36 cellular contexts compared by ENCODE assay signal in genomic region chr11:18495703-18496102, GRCh38. TPM values are rescaled to one million over a fixed set of nuclear protein-coding genes. Genes with fewer than 3 reads are reported as not detected.
A peak's percentile ranks its signal among the peaks of the same experiment; 100 is the strongest.
DNase-seq lines count a peak whose midpoint lies in the region; ATAC-seq, FAIRE-seq and TF ChIP-seq lines count a peak whose summit lies in the region.
"Had no signal": no experiment of that assay in that cellular context is flagged by ENCODE, and none has a peak within 500 bp of the region (broad histone marks: within the 10 kb centered on the region; RNA-seq: fewer than 3 reads in every experiment).

No MANE protein-coding gene starts in this region.

- H3K4me3 Mint-ChIP-seq in activated T-cell treated with anti-CD3 and anti-CD28 coated beads, Interleukin-2, amount 50 U/mL, for 24 hours, result no peak overlapping the region
- H3K4me3 Mint-ChIP-seq: activated naive CD8-positive, alpha-beta T cell treated with anti-CD3 and anti-CD28 coated beads, Interleukin-2, amount 10 ng/mL, durations not matched to agents 7 days and 5 days; CD4-positive, alpha-beta memory T cell; natural killer cell treated with Interleukin-12 subunit alpha and Interleukin-12 subunit beta and Interleukin-15 and Interleukin-18, amount 100 ng/mL, for 72 hours; stimulated activated effector memory CD8-positive, alpha-beta T cell treated with anti-CD3 and anti-CD28 coated beads, Interleukin-12 subunit alpha, Interleukin-12 subunit beta, amount 100 ng/mL, for 72 hours; T-helper 2 cell treated with Interferon-gamma antibody and Interleukin-4, amounts not matched to agents 5 μg/mL and 100 μg/mL, for 36 hours had no signal

- DNase-seq in activated T-cell treated with anti-CD3 and anti-CD28 coated beads, Interleukin-2, amount 50 U/mL, for 24 hours, result no peak
- no peak for DNase-seq in activated T-cell treated with anti-CD3 and anti-CD28 coated beads, Interleukin-2, amount 50 U/mL, for 48 hours
- DNase-seq in GM12878 (ENCODE audit: low read depth, low spot score), result no peak
- peak in 1 of 2 donors; percentile 5 for DNase-seq in left lung
- no peak for DNase-seq in hepatic stellate cell (ENCODE audit: low spot score)
- no peak for DNase-seq in GDM1 (lab: John Stamatoyannopoulos, UW)
- DNase-seq: activated CD4-positive, alpha-beta T cell treated with anti-CD3 and anti-CD28 coated beads for 48 hours; activated CD8-positive, alpha-beta memory T cell treated with anti-CD3 and anti-CD28 coated beads for 24 hours; activated gamma-delta T cell; activated naive CD8-positive, alpha-beta T cell treated with anti-CD3 and anti-CD28 coated beads, Interleukin-2, amount 10 ng/mL, durations not matched to agents 7 days and 5 days; activated T-cell treated with anti-CD3 and anti-CD28 coated beads for 4 hours; CD4-positive, alpha-beta memory T cell; colonic mucosa; effector memory CD4-positive, alpha-beta T cell; heart right ventricle; kidney; NCI-H1436; NCI-H2107; SHP77 treated with DMSO at 0.1 percent for 48 hours; stimulated activated CD4-positive, alpha-beta T cell treated with anti-CD3 and anti-CD28 coated beads, Interleukin-4, amount 100 ng/mL, for 4 hours; substantia nigra had no signal

- H3K9ac ChIP-seq in GM12878 (ENCODE audit: control insufficient read depth, insufficient read depth, low read length), result no peak overlapping the region

- no peaks in the 10 kb centered on the region for H3K27me3 Mint-ChIP-seq in activated T-cell treated with anti-CD3 and anti-CD28 coated beads, Interleukin-2, amount 50 U/mL, for 24 hours
- H3K27me3 Mint-ChIP-seq: activated naive CD8-positive, alpha-beta T cell treated with anti-CD3 and anti-CD28 coated beads, Interleukin-2, amount 10 ng/mL, durations not matched to agents 7 days and 5 days; CD4-positive, alpha-beta memory T cell; natural killer cell treated with Interleukin-12 subunit alpha and Interleukin-12 subunit beta and Interleukin-15 and Interleukin-18, amount 100 ng/mL, for 72 hours had no signal

- intact Hi-C loops in GM12878 (cut with micrococcal nuclease; ENCODE audit: unreplicated experiment), result no loop called here
- intact Hi-C loops in left lung (cut with DNase I), result no loop called here

- CTCF ChIA-PET in GM12878 (lab: Yijun Ruan, JAX), result interaction anchor here (0.6 kb wide), 1 partner anchor 71 kb away, joined by 3 read pairs; no protein-coding TSS in a partner anchor

- H3K79me2 ChIP-seq in GM12878 (ENCODE audit: control insufficient read depth, insufficient read depth, low read length), result no peaks in the 10 kb centered on the region

- in situ Hi-C loops in GM12878 (cut with MboI), result no loop called here

- no peak for TF ChIP-seq CTCF in GM12878 (IDR thresholded peaks at IDR 0.05 in 2 of 3, conservative IDR thresholded peaks at IDR 0.05 in 1 of 3; ENCODE audit: control insufficient read depth in 2 of 3, extremely low read depth in 1 of 3, insufficient read depth in 1 of 3, low read depth in 3 of 3, low read length in 3 of 3)
- no peak for TF ChIP-seq CTCF in left lung (IDR thresholded peaks at IDR 0.05)

- no peak overlapping the region for H3K4me2 ChIP-seq in GM12878 (ENCODE audit: control insufficient read depth, insufficient read depth)

- BruUV-seq in GM12878 (replicated peaks; lab: Mats Ljungman, UMichigan), result no TSS peak

- 100% methylated on average over 3 of the region's 4 CpGs for WGBS in GM12878 (ENCODE audit: insufficient coverage, insufficient replicate concordance, low lambda C conversion rate, missing lambda C conversion rate)

- H4K20me1 ChIP-seq in GM12878 (ENCODE audit: control insufficient read depth, insufficient read depth), result no peaks in the 10 kb centered on the region

- no peak for ATAC-seq in GM12878
- ATAC-seq in left lung, result peak; percentile 31
- ATAC-seq in GM18909 (IDR thresholded peaks at IDR 0.05; ENCODE audit: poor library complexity, unreplicated experiment), result no peak
- ATAC-seq in GM21619 (IDR thresholded peaks at IDR 0.05; ENCODE audit: unreplicated experiment), result no peak
- ATAC-seq: esophagus mucosa; HCT116; heart right ventricle; natural killer cell treated with Interleukin-12 subunit alpha and Interleukin-12 subunit beta and Interleukin-15 and Interleukin-18, amount 100 ng/mL, for 72 hours; stimulated activated effector memory CD8-positive, alpha-beta T cell treated with anti-CD3 and anti-CD28 coated beads, Interleukin-12 subunit alpha, Interleukin-12 subunit beta, amount 100 ng/mL, for 72 hours had no signal

- H3K27me3 ChIP-seq in GM12878 (replicated peaks in 1 of 2; ENCODE audit: control insufficient read depth in 2 of 2, insufficient read depth in 2 of 2, low read length in 1 of 2) (no peaks in the 10 kb centered on the region), left lung (no peaks in the 10 kb centered on the region)
- H3K27me3 ChIP-seq: ascending aorta, cardiac muscle cell, colonic mucosa, heart right ventricle had no signal

- peak overlapping the region; percentile 38 for H3K27ac Mint-ChIP-seq in activated T-cell treated with anti-CD3 and anti-CD28 coated beads, Interleukin-2, amount 50 U/mL, for 24 hours
- H3K27ac Mint-ChIP-seq: activated naive CD8-positive, alpha-beta T cell treated with anti-CD3 and anti-CD28 coated beads, Interleukin-2, amount 10 ng/mL, durations not matched to agents 7 days and 5 days; natural killer cell treated with Interleukin-12 subunit alpha and Interleukin-12 subunit beta and Interleukin-15 and Interleukin-18, amount 100 ng/mL, for 72 hours; stimulated activated effector memory CD8-positive, alpha-beta T cell treated with anti-CD3 and anti-CD28 coated beads, Interleukin-12 subunit alpha, Interleukin-12 subunit beta, amount 100 ng/mL, for 72 hours; T-helper 2 cell treated with Interferon-gamma antibody and Interleukin-4, amounts not matched to agents 5 μg/mL and 100 μg/mL, for 36 hours had no signal

- H3K27ac ChIP-seq in GM12878 (ENCODE audit: control insufficient read depth, insufficient read depth) (no peak overlapping the region), left lung (no peak overlapping the region)
- H3K27ac ChIP-seq: ascending aorta, cardiac muscle cell, colonic mucosa, heart right ventricle had no signal

- no peak overlapping the region for H3K4me3 ChIP-seq in GM12878
- no peak overlapping the region for H3K4me3 ChIP-seq in left lung
- H3K4me3 ChIP-seq: ascending aorta, cardiac muscle cell, colonic mucosa, heart right ventricle had no signal

- FAIRE-seq in GM12878 (lab: Jason Lieb, UNC), result peak; percentile 79
- FAIRE-seq: A204.1, frontal cortex, kidney, RCC 7860 had no signal

- H3K4me1 ChIP-seq in GM12878 (ENCODE audit: control insufficient read depth, insufficient read depth, low read length) (no peaks in the 10 kb centered on the region), left lung (peaks cover 0 to 2% of the 10 kb centered on the region in 2 donors)
- H3K4me1 ChIP-seq: ascending aorta, colonic mucosa had no signal

- RAD21 ChIA-PET in GM12878 (lab: Charles Lee; ENCODE audit: unreplicated experiment), result no interaction called here

- no peaks in the 10 kb centered on the region for H3K9me3 Mint-ChIP-seq in activated T-cell treated with anti-CD3 and anti-CD28 coated beads, Interleukin-2, amount 50 U/mL, for 24 hours
- H3K9me3 Mint-ChIP-seq: activated naive CD8-positive, alpha-beta T cell treated with anti-CD3 and anti-CD28 coated beads, Interleukin-2, amount 10 ng/mL, durations not matched to agents 7 days and 5 days; CD4-positive, alpha-beta memory T cell; natural killer cell treated with Interleukin-12 subunit alpha and Interleukin-12 subunit beta and Interleukin-15 and Interleukin-18, amount 100 ng/mL, for 72 hours; stimulated activated effector memory CD8-positive, alpha-beta T cell treated with anti-CD3 and anti-CD28 coated beads, Interleukin-12 subunit alpha, Interleukin-12 subunit beta, amount 100 ng/mL, for 72 hours; T-helper 2 cell treated with Interferon-gamma antibody and Interleukin-4, amounts not matched to agents 5 μg/mL and 100 μg/mL, for 36 hours had no signal

- TF ChIP-seq POLR2A in GM12878 (IDR thresholded peaks at IDR 0.05; ENCODE audit: low read depth, low read length), result no peak

- no peak overlapping the region for H2AFZ ChIP-seq in GM12878 (ENCODE audit: control insufficient read depth, low read depth, low read length)

- H3K9me3 ChIP-seq in GM12878 (replicated peaks; ENCODE audit: control insufficient read depth, insufficient read depth, low read length) (no peaks in the 10 kb centered on the region), left lung (no peaks in the 10 kb centered on the region)
- H3K9me3 ChIP-seq: ascending aorta, colonic mucosa, heart right ventricle had no signal

- peaks cover 2 to 5% of the 10 kb centered on the region in 2 experiments; a peak in 2 of 4 replicates for H3K36me3 ChIP-seq in GM12878 (ENCODE audit: control insufficient read depth in 2 of 2, insufficient read depth in 2 of 2, low read length in 1 of 2)
- H3K36me3 ChIP-seq in left lung, result peaks cover 0 to 53% of the 10 kb centered on the region in 2 donors
- H3K36me3 ChIP-seq: colonic mucosa had no signal

- TF ChIP-seq EP300 in GM12878 (IDR thresholded peaks at IDR 0.05; ENCODE audit: borderline replicate concordance in 1 of 2, control insufficient read depth in 1 of 2, low read depth in 2 of 2, low read length in 2 of 2), result no peak

- peaks cover 85% of the 10 kb centered on the region for H3K36me3 Mint-ChIP-seq in activated T-cell treated with anti-CD3 and anti-CD28 coated beads, Interleukin-2, amount 50 U/mL, for 24 hours (ENCODE audit: low read depth)

- POLR2A ChIA-PET in GM12878 (lab: Charles Lee), result no interaction called here

- TF ChIP-seq RAD21 in GM12878 (IDR thresholded peaks at IDR 0.05; ENCODE audit: insufficient read depth, low read depth, low read length), result no peak

- peaks cover 2% of the 10 kb centered on the region for H3K4me1 Mint-ChIP-seq in activated T-cell treated with anti-CD3 and anti-CD28 coated beads, Interleukin-2, amount 50 U/mL, for 24 hours (ENCODE audit: low read depth)

- SMC1A ChIA-PET in GM12878 (lab: Charles Lee; ENCODE audit: uncharacterized antibody, unreplicated experiment), result no interaction called here

RNA-seq across cellular contexts. Expression of gene TSG101, which starts 31.0 kb away (rescaled TPM):
- 22.4 and 33.5 TPM in 2 replicates for total RNA-seq in GM12878 (2013; cell fraction: nucleolus; rRNA removed)
- total RNA-seq in GM12878 (2014; rRNA removed), result 89.7 and 93.1 TPM in 2 replicates
- 71.5 and 74.2 TPM in 2 replicates for total RNA-seq in GM12878 (2014; rRNA removed; fragmentation: Illumina TruSeq; extraction: Trizol)
- total RNA-seq in GM12878 (2021), result 38.8 and 42.3 TPM in 2 replicates
- 26.7 TPM for polyA plus RNA-seq in GM12878 (2011; ENCODE audit: low read depth)
- polyA plus RNA-seq in GM12878 (2011; rRNA removed), result 98.7 and 123 TPM in 2 replicates
- 148 and 185 TPM in 2 replicates for polyA plus RNA-seq in GM12878 (2011; cell fraction: cytosol; rRNA removed)
- 71.9 and 73.7 TPM in 2 replicates for polyA plus RNA-seq in GM12878 (2011; cell fraction: nucleus; rRNA removed)
- 35.9 and 42.1 TPM in 2 replicates for polyA plus RNA-seq in GM12878 (2012)
- polyA plus RNA-seq in GM12878 (2014; fragmentation: Illumina TruSeq; extraction: Trizol), result 142 and 147 TPM in 2 replicates
- 10 to 100 TPM; 22.3 to 37.6 TPM for polyA plus RNA-seq in GM12878 (2014; fragmentation: Nextera tagmentation; extraction: Ambion mirVana)
- 63.5 and 80.0 TPM in 2 replicates for polyA plus RNA-seq in GM12878 (2014; rRNA removed)
- polyA plus RNA-seq in GM12878 (2016; fragmentation: Nextera tagmentation; extraction: Ambion mirVana), result 100 to 1,000 TPM in 1 of 2 experiments, 10 to 100 TPM in 1; 98.3 to 102 TPM
- polyA minus RNA-seq in GM12878 (2011; rRNA and poly(A)+ RNA removed), result 105 and 112 TPM in 2 replicates
- polyA minus RNA-seq in GM12878 (2011; cell fraction: cytosol; rRNA and poly(A)+ RNA removed), result 14.8 and 34.3 TPM in 2 replicates
- polyA minus RNA-seq in GM12878 (2011; cell fraction: nucleus; rRNA and poly(A)+ RNA removed), result 21.5 and 25.1 TPM in 2 replicates
- 10 to 100 TPM; 50.5 to 52.8 TPM for total RNA-seq in left lung

RNA-seq across cellular contexts. Expression of gene LDHAL6A, which starts 40.0 kb away (rescaled TPM):
- total RNA-seq in GM12878 (2013; cell fraction: nucleolus; rRNA removed), result not detected in 2 replicates
- total RNA-seq in GM12878 (2014; rRNA removed) (not detected in 2 replicates), GM12878 (2014; rRNA removed; fragmentation: Illumina TruSeq; extraction: Trizol) (not detected in 2 replicates), GM12878 (2021) (not detected in 2 replicates), left lung (not detected)
- not detected for polyA plus RNA-seq in GM12878 (2011; ENCODE audit: low read depth)
- polyA plus RNA-seq in GM12878 (2011; rRNA removed) (not detected in 2 replicates), GM12878 (2014; fragmentation: Illumina TruSeq; extraction: Trizol) (not detected in 2 replicates), GM12878 (2014; fragmentation: Nextera tagmentation; extraction: Ambion mirVana) (under 1 TPM in 1 of 2 experiments, not detected in 1; 0.03 TPM), GM12878 (2014; rRNA removed) (not detected in 2 replicates), GM12878 (2016; fragmentation: Nextera tagmentation; extraction: Ambion mirVana) (under 1 TPM; 0.09 to 0.11 TPM)
- polyA plus RNA-seq in GM12878 (2011; cell fraction: cytosol; rRNA removed), result not detected in 2 replicates
- not detected in 2 replicates for polyA plus RNA-seq in GM12878 (2011; cell fraction: nucleus; rRNA removed)
- 0.04 TPM in 1 of 2 replicates, not detected in the other for polyA plus RNA-seq in GM12878 (2012)
- not detected in 2 replicates for polyA minus RNA-seq in GM12878 (2011; rRNA and poly(A)+ RNA removed)
- not detected in 2 replicates for polyA minus RNA-seq in GM12878 (2011; cell fraction: cytosol; rRNA and poly(A)+ RNA removed)
- polyA minus RNA-seq in GM12878 (2011; cell fraction: nucleus; rRNA and poly(A)+ RNA removed), result not detected in 2 replicates
- total RNA-seq: activated naive CD8-positive, alpha-beta T cell treated with anti-CD3 and anti-CD28 coated beads, Interleukin-2, amount 10 ng/mL, durations not matched to agents 7 days and 5 days; ascending aorta; cardiac muscle cell; colonic mucosa; esophagus mucosa; heart right ventricle; kidney; lung microvascular endothelial cell; mucosa of gallbladder; natural killer cell treated with Interleukin-12 subunit alpha and Interleukin-12 subunit beta and Interleukin-15 and Interleukin-18, amount 100 ng/mL, for 72 hours; omental fat pad had no signal
- polyA plus RNA-seq: CD4-positive, alpha-beta memory T cell; heart right ventricle had no signal
